8 cellular contexts compared by ENCODE assay signal in genomic region chr3:50345586-50345985, GRCh38. TPM values are rescaled to one million over a fixed set of nuclear protein-coding genes. Genes with fewer than 3 reads are reported as not detected.
A peak's percentile ranks its signal among the peaks of the same experiment; 100 is the strongest.
DNase-seq lines count a peak whose midpoint lies in the region; ATAC-seq and TF ChIP-seq lines count a peak whose summit lies in the region.

Gene ZMYND10 (minus strand): TSS chr3:50345732. CDS start chr3:50345579, 153 bp downstream.

- H3K9ac ChIP-seq in HUES6 (ENCODE audit: low read length) = peak within 1 kb of the TSS; percentile 29
- H3K9ac ChIP-seq in SK-N-SH = no peak within 1 kb of the TSS

- no peaks in the 10 kb centered on the region for H4K20me1 ChIP-seq in SK-N-SH (ENCODE audit: insufficient read depth)

- peak; percentile 35 for DNase-seq in AG10803 (ENCODE audit: low read depth)
- peak; percentile 50 to 53 for DNase-seq in central memory CD8-positive, alpha-beta T cell (ENCODE audit: low spot score in 2 of 2)
- DNase-seq in left lobe of liver (ENCODE audit: low spot score) = peak; percentile 71
- peak in 2 of 3 donors; percentile 55 to 62 for DNase-seq in stimulated activated CD4-positive, alpha-beta T cell treated with anti-CD3 and anti-CD28 coated beads, TNF-alpha, amount 100 ng/mL, for 1 hour (ENCODE audit: low read depth in 3 of 3, low spot score in 1 of 3)
- DNase-seq in SK-N-SH = no peak
- DNase-seq in SIG-M5 (lab: John Stamatoyannopoulos, UW) = no peak

- peaks cover 12% of the 10 kb centered on the region for H3K36me3 Mint-ChIP-seq in central memory CD8-positive, alpha-beta T cell (ENCODE audit: insufficient read depth)

- H3K27me3 ChIP-seq in HUES6 (ENCODE audit: control insufficient read depth, insufficient read depth, low read length) (peaks cover 46% of the 10 kb centered on the region), SK-N-SH (ENCODE audit: insufficient read depth) (no peaks in the 10 kb centered on the region)

- H3K36me3 ChIP-seq in HUES6 (ENCODE audit: control insufficient read depth, insufficient read depth, low read length) (peaks cover 12% of the 10 kb centered on the region), SK-N-SH (replicated peaks in 1 of 2; ENCODE audit: control insufficient read depth in 1 of 2, insufficient read depth in 2 of 2, low read length in 1 of 2) (peaks cover 0 to 17% of the 10 kb centered on the region in 2 experiments)

- H3K9me3 Mint-ChIP-seq in central memory CD8-positive, alpha-beta T cell = no peaks in the 10 kb centered on the region

- no peak within 1 kb of the TSS for H3K4me2 ChIP-seq in SK-N-SH

- WGBS in SK-N-SH (ENCODE audit: low lambda C conversion rate) = 82% methylated on average over 20 of the region's 35 CpGs

- no peaks in the 10 kb centered on the region for H3K9me2 ChIP-seq in SK-N-SH

- H3K4me1 ChIP-seq in HUES6 (ENCODE audit: control insufficient read depth, insufficient read depth, low read length) (peaks cover 13% of the 10 kb centered on the region), SK-N-SH (ENCODE audit: control insufficient read depth in 1 of 2, insufficient read depth in 2 of 2, low read depth in 1 of 2, low read length in 1 of 2) (peaks cover 3 to 32% of the 10 kb centered on the region in 2 experiments; a peak in 1 of 4 replicates)

- H3K27ac ChIP-seq in HUES6 (ENCODE audit: low read depth, low read length) (no peak within 1 kb of the TSS), SK-N-SH (ENCODE audit: low read depth in 2 of 2, low read length in 1 of 2) (no peak within 1 kb of the TSS)

- peaks cover 15% of the 10 kb centered on the region for H3K79me2 ChIP-seq in SK-N-SH (ENCODE audit: insufficient read depth)

- H3K4me3 ChIP-seq in AG10803 (ENCODE audit: low read length) = peak within 1 kb of the TSS; percentile 64
- peak within 1 kb of the TSS; percentile 59 for H3K4me3 ChIP-seq in HUES6 (ENCODE audit: low read depth, low read length)
- H3K4me3 ChIP-seq in SK-N-SH (ENCODE audit: low read depth in 2 of 2, low read length in 1 of 2) = no peak within 1 kb of the TSS

- peak; percentile 12 to 29 for ATAC-seq in activated CD4-positive, CD25-positive, alpha-beta regulatory T cell treated with anti-CD3 and anti-CD28 coated beads, Interleukin-2, amount 50 U/mL, for 24 hours
- no peak for ATAC-seq in central memory CD8-positive, alpha-beta T cell (replicated peaks; ENCODE audit: extremely low read depth, poor library complexity, severe bottlenecking)
- ATAC-seq in left lobe of liver = peak; percentile 35

- no peak for TF ChIP-seq EP300 in SK-N-SH (IDR thresholded peaks at IDR 0.05; ENCODE audit: borderline replicate concordance in 1 of 2, low read depth in 1 of 2, low read length in 1 of 2)

- peaks cover 54% of the 10 kb centered on the region for H3K4me1 Mint-ChIP-seq in central memory CD8-positive, alpha-beta T cell

- CTCF ChIA-PET in SK-N-SH (lab: Yijun Ruan, JAX) = interaction anchor here (1.0 to 4.7 kb wide), 7 partner anchors 11 to 205 kb away, joined by 3 to 29 read pairs (median 4); partner anchors contain the start of gene HYAL1

- peak within 1 kb of the TSS; percentile 73 for H3K4me3 Mint-ChIP-seq in central memory CD8-positive, alpha-beta T cell

- peak within 1 kb of the TSS; percentile 80 for H3K27ac Mint-ChIP-seq in central memory CD8-positive, alpha-beta T cell (ENCODE audit: low read depth)

- POLR2A ChIA-PET in SK-N-SH (lab: Yijun Ruan, JAX) = no interaction called here

- TF ChIP-seq CTCF in AG10803 (conservative IDR thresholded peaks at IDR 0.05; ENCODE audit: low read length) (no peak), SK-N-SH (IDR thresholded peaks at IDR 0.05) (no peak)

- no peak for TF ChIP-seq RAD21 in SK-N-SH (IDR thresholded peaks at IDR 0.05; ENCODE audit: low read length)

- no peak within 1 kb of the TSS for H2AFZ ChIP-seq in SK-N-SH (ENCODE audit: low read depth)

- H3F3A ChIP-seq in SK-N-SH (replicated peaks; ENCODE audit: insufficient read depth) = peaks cover 3% of the 10 kb centered on the region

- no peaks in the 10 kb centered on the region for H3K9me3 ChIP-seq in HUES6 (ENCODE audit: control insufficient read depth, insufficient read depth, low read depth, low read length)
- no peaks in the 10 kb centered on the region for H3K9me3 ChIP-seq in SK-N-SH

- no peaks in the 10 kb centered on the region for H3K27me3 Mint-ChIP-seq in central memory CD8-positive, alpha-beta T cell

TF ChIP-seq in SK-N-SH, 30 proteins besides CTCF, POLR2A, EP300 and RAD21:
- TF ChIP-seq, protein P1, sequence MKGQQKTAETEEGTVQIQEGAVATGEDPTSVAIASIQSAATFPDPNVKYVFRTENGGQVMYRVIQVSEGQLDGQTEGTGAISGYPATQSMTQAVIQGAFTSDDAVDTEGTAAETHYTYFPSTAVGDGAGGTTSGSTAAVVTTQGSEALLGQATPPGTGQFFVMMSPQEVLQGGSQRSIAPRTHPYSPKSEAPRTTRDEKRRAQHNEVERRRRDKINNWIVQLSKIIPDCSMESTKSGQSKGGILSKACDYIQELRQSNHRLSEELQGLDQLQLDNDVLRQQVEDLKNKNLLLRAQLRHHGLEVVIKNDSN (IDR thresholded peaks at IDR 0.05; ENCODE audit: borderline replicate concordance, low read depth) = no peak
- no peak for TF ChIP-seq RCOR1 (IDR thresholded peaks at IDR 0.05; ENCODE audit: low read length)
- no peak for TF ChIP-seq MAX (IDR thresholded peaks at IDR 0.05; ENCODE audit: low read depth)
- TF ChIP-seq FOXJ3 (CRISPR knock-in tag; IDR thresholded peaks at IDR 0.05) = no peak
- TF ChIP-seq, protein P2, sequence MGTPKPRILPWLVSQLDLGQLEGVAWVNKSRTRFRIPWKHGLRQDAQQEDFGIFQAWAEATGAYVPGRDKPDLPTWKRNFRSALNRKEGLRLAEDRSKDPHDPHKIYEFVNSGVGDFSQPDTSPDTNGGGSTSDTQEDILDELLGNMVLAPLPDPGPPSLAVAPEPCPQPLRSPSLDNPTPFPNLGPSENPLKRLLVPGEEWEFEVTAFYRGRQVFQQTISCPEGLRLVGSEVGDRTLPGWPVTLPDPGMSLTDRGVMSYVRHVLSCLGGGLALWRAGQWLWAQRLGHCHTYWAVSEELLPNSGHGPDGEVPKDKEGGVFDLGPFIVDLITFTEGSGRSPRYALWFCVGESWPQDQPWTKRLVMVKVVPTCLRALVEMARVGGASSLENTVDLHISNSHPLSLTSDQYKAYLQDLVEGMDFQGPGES (IDR thresholded peaks at IDR 0.05; ENCODE audit: low read depth, low read length) = no peak
- TF ChIP-seq MEF2A (IDR thresholded peaks at IDR 0.05; ENCODE audit: borderline replicate concordance, low read depth) = no peak
- TF ChIP-seq SIN3A (IDR thresholded peaks at IDR 0.05; ENCODE audit: borderline replicate concordance, low read depth, low read length) = no peak
- TF ChIP-seq, protein P3, sequence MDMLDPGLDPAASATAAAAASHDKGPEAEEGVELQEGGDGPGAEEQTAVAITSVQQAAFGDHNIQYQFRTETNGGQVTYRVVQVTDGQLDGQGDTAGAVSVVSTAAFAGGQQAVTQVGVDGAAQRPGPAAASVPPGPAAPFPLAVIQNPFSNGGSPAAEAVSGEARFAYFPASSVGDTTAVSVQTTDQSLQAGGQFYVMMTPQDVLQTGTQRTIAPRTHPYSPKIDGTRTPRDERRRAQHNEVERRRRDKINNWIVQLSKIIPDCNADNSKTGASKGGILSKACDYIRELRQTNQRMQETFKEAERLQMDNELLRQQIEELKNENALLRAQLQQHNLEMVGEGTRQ (IDR thresholded peaks at IDR 0.05; ENCODE audit: borderline replicate concordance, low read depth, low read length) = no peak
TF ChIP-seq in SK-N-SH: peak in this region for 0.

RNA-seq across cellular contexts. Expression of gene ZMYND10, which starts in this region (rescaled TPM):
- total RNA-seq in left lobe of liver = 1.7 TPM
- polyA plus RNA-seq in SK-N-SH (2012; rRNA removed) = 0.83 and 0.95 TPM in 2 replicates
- 0.33 and 0.73 TPM in 2 replicates for polyA plus RNA-seq in SK-N-SH (2012; cell fraction: cytosol; rRNA removed)
- 4.2 and 8.1 TPM in 2 replicates for polyA plus RNA-seq in SK-N-SH (2012; cell fraction: nucleus; rRNA removed)

Comparison
In these comparisons a context has a peak if more than half of its experiments do, and no peak if none do; other contexts are left out.
1. DNase-seq: peak in AG10803 (single experiment), central memory CD8-positive, alpha-beta T cell (2 of 2), left lobe of liver (single experiment) and stimulated activated CD4-positive, alpha-beta T cell treated with anti-CD3 and anti-CD28 coated beads, TNF-alpha, amount 100 ng/mL, for 1 hour (2 of 3); none in SK-N-SH (single experiment) and SIG-M5 (single experiment).
2. H3K4me3 ChIP-seq: peak in AG10803 (single experiment) and HUES6 (single experiment); none in SK-N-SH (0 of 2).